Comparison of ENCODE assay signal across 8 cellular contexts in the genomic region with DNA sequence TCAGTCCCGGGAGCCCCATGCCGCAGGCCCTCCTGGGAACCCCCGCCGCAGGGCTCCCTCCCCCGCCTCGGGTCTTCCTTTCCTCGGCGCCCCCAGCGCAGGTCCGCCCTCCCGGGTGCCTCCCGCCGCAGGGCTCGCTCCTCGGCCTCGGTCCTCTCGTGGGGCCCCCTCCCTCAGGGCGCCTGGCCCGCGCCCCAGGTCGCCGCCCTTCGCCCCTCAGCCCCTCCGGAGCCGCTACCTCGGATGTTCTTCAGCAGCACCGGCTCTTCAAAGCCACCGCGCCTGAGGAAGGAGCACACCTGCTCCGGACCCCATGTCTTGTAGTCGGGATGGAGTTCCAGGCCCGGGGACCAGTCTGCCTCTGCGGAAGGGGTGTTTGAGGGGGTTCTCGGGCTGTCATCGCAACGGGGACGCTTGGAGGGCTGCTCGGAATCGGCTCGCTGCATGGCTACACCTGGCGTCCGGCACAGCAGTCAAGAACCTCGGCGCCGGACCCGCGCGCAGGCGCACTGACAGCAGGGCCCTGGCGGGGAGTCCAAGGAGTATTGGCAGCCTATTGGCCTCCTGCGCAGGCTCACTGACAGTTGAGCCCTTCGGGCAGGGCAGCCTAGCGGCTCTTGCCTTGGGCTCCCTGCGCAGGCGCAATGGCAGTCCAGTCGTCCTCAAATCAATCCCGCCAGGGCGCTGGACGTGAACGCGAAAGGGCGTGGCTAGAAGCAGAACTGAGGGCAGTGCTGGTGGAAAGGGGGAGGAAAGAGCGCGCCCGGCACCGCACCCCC. TPM values are rescaled to one million over a fixed set of nuclear protein-coding genes. Genes with fewer than 3 reads are reported as not detected.
A peak's percentile ranks its signal among the peaks of the same experiment; 100 is the strongest.
DNase-seq lines count a peak whose midpoint lies in the region; ATAC-seq and TF ChIP-seq lines count a peak whose summit lies in the region.

A gene (minus strand): TSS at position 511 of the 779 bp plus-strand sequence. CDS start 65 bp downstream, at position 446.

- 0 out of 2 replicates have a peak, but pooled peaks have one; percentile 8 for TF ChIP-seq CTCF in GM12874 (IDR thresholded peaks at IDR 0.05; ENCODE audit: insufficient read depth, low read depth, low read length)
- peak in 3 of 6 experiments; percentile 19 to 40 (median 38) for TF ChIP-seq CTCF in adrenal gland (IDR thresholded peaks at IDR 0.05)
- peak in 1 of 9 donors; percentile 14 for TF ChIP-seq CTCF in heart right ventricle (IDR thresholded peaks at IDR 0.05)
- TF ChIP-seq CTCF in upper lobe of right lung (IDR thresholded peaks at IDR 0.05): peak; percentile 9

- H3K4me1 ChIP-seq in adrenal gland (replicated peaks in 1 of 2): peaks cover 16 to 47% of the 10 kb centered on the region in 2 donors
- peaks cover 4 to 69% (median 42%) of the 10 kb centered on the region in 9 donors for H3K4me1 ChIP-seq in heart right ventricle
- H3K4me1 ChIP-seq in upper lobe of right lung: peaks cover 27% of the 10 kb centered on the region

- no peaks in the 10 kb centered on the region for H3K27me3 Mint-ChIP-seq in T-cell

- intact Hi-C loops in adrenal gland (cut with DNase I): loop anchor here in 1 of 2 donors (5.0 kb wide), 1 partner anchor 226 kb away; a partner anchor contains a TSS
- intact Hi-C loops in heart right ventricle (cut with DNase I): no loop called here
- intact Hi-C loops in posterior vena cava (cut with DNase I): no loop called here
- intact Hi-C loops in upper lobe of right lung (cut with DNase I): no loop called here

- peak within 1 kb of the TSS; percentile 98 for H3K27ac Mint-ChIP-seq in T-cell

- no peaks in the 10 kb centered on the region for H3K9me3 Mint-ChIP-seq in T-cell

- peak; percentile 85 for DNase-seq in NCI-H1436 treated with DMSO at 0.1 percent for 48 hours (lab: John Stamatoyannopoulos, UW)
- peak; percentile 60 to 87 (median 76) for DNase-seq in T-cell
- DNase-seq in adrenal gland: peak; percentile 97 to 99 (median 98)
- DNase-seq in heart right ventricle: peak; percentile 97
- DNase-seq in posterior vena cava (ENCODE audit: low spot score): peak; percentile 99
- peak; percentile 99 for DNase-seq in upper lobe of right lung

- peaks cover 20% of the 10 kb centered on the region for H3K36me3 Mint-ChIP-seq in T-cell

- POLR2A ChIA-PET in T-cell (lab: Charles Lee): no interaction called here

- H3K4me3 ChIP-seq in adrenal gland (peak within 1 kb of the TSS; percentile 54 to 100 (median 90)), heart right ventricle (peak within 1 kb of the TSS; percentile 91 to 100 (median 94)), upper lobe of right lung (peak within 1 kb of the TSS; percentile 100)

- no peaks in the 10 kb centered on the region for H3K27me3 ChIP-seq in adrenal gland
- no peaks in the 10 kb centered on the region for H3K27me3 ChIP-seq in heart right ventricle
- no peaks in the 10 kb centered on the region for H3K27me3 ChIP-seq in upper lobe of right lung

- H3K27ac ChIP-seq in adrenal gland: peak within 1 kb of the TSS; percentile 58 to 89 (median 82)
- H3K27ac ChIP-seq in heart right ventricle: peak within 1 kb of the TSS; percentile 65 to 98 (median 93)
- H3K27ac ChIP-seq in upper lobe of right lung: peak within 1 kb of the TSS; percentile 94

- H3K36me3 ChIP-seq in adrenal gland (replicated peaks in 1 of 2) (peaks cover 0 to 4% of the 10 kb centered on the region in 2 donors), heart right ventricle (peaks cover 0 to 13% (median 0%) of the 10 kb centered on the region in 9 donors), upper lobe of right lung (peaks cover 5% of the 10 kb centered on the region)

- peaks cover 41 to 51% (median 44%) of the 10 kb centered on the region in 3 donors for H3K4me1 Mint-ChIP-seq in T-cell

- peak; percentile 66 to 87 for TF ChIP-seq POLR2A in adrenal gland (IDR thresholded peaks at IDR 0.05)

- H3K9me3 ChIP-seq in adrenal gland (replicated peaks in 1 of 3) (no peaks in the 10 kb centered on the region), heart right ventricle (no peaks in the 10 kb centered on the region), upper lobe of right lung (no peaks in the 10 kb centered on the region)

- H3K4me3 Mint-ChIP-seq in T-cell: peak within 1 kb of the TSS; percentile 90 to 97 (median 93)

- 0 to 4% (median 0%) methylated on average over 11 to 66 of the region's 66 CpGs for whole genome bisulfite sequencing in adrenal gland, 4 donors
- 0% methylated on average over 66 of the region's 66 CpGs for WGBS in heart right ventricle, 2 donors

- CTCF ChIA-PET in T-cell (lab: Charles Lee): no interaction called here

- ATAC-seq in HG02763 (IDR thresholded peaks at IDR 0.05; ENCODE audit: unreplicated experiment) (peak; percentile 85), T-cell (replicated peaks in 1 of 4) (peak; percentile 75 to 82 (median 82)), heart right ventricle (peak; percentile 97 to 98 (median 97)), upper lobe of right lung (peak; percentile 97)

RNA-seq across cellular contexts. Expression of the gene that starts here (rescaled TPM):
- total RNA-seq in T-cell (100 to 1,000 TPM; 218 to 437 (median 244) TPM), adrenal gland (100 to 1,000 TPM in 6 of 8 donors, 10 to 100 TPM in 2; 75.7 to 232 (median 135) TPM), heart right ventricle (100 to 1,000 TPM in 1 of 10 donors, 10 to 100 TPM in 9; 14.0 to 105 (median 26.7) TPM), posterior vena cava (100 to 1,000 TPM; 250 to 419 TPM), upper lobe of right lung (177 TPM)
- polyA plus RNA-seq in adrenal gland (10 to 100 TPM; 53.7 to 70.5 (median 64.9) TPM), heart right ventricle (10 to 100 TPM; 34.6 to 46.8 TPM)

Comparison
In these comparisons a context has a peak if more than half of its experiments do, and no peak if none do; other contexts are left out.
1. Peak in every context shown above with its lines: DNase-seq, ATAC-seq, H3K4me3 ChIP-seq and H3K27ac ChIP-seq.